In genomic region chr1:83065952-83066727, GRCh38 we compare ENCODE assay signal across 20 cellular contexts.
DNase-seq lines count a peak whose midpoint lies in the region; TF ChIP-seq lines count a peak whose summit lies in the region.
"Had no signal": no experiment of that assay in that cellular context is flagged by ENCODE, and none has a peak within 500 bp of the region (broad histone marks: within the 10 kb centered on the region; RNA-seq: fewer than 3 reads in every experiment).

No MANE protein-coding gene starts in this region.

- H3K79me1 ChIP-seq in H9 (ENCODE audit: insufficient read depth, low read depth, low read length, poor library complexity, severe bottlenecking): no peaks in the 10 kb centered on the region

- H3K27ac ChIP-seq in H9 (ENCODE audit: insufficient read length, low read depth, low read length): no peak overlapping the region
- H3K27ac ChIP-seq: A549, BLaER1 had no signal

- TF ChIP-seq CTCF in H9 (conservative IDR thresholded peaks at IDR 0.05): no peak
- TF ChIP-seq CTCF in choroid plexus epithelial cell (conservative IDR thresholded peaks at IDR 0.05; ENCODE audit: low read depth, low read length): no peak
- TF ChIP-seq CTCF in fibroblast of the aortic adventitia (IDR thresholded peaks at IDR 0.05; ENCODE audit: insufficient read depth, low read length): no peak
- TF ChIP-seq CTCF in progenitor cell of endocrine pancreas (IDR thresholded peaks at IDR 0.05; ENCODE audit: unreplicated experiment): no peak

- H3K4me2 ChIP-seq in H9 (ENCODE audit: insufficient read depth, insufficient read length, low read length): no peak overlapping the region
- H3K4me2 ChIP-seq: A549, BLaER1 had no signal

- H3K18ac ChIP-seq in H9 (ENCODE audit: insufficient read length, low read depth, low read length): no peak overlapping the region

- no peaks in the 10 kb centered on the region for H3K4me1 ChIP-seq in H9 (ENCODE audit: insufficient read depth, low read length)
- H3K4me1 ChIP-seq: A549, BLaER1 had no signal

- H3K27me3 Mint-ChIP-seq in H9 (ENCODE audit: low read depth): no peaks in the 10 kb centered on the region
- H3K27me3 Mint-ChIP-seq in progenitor cell of endocrine pancreas: no peaks in the 10 kb centered on the region
- H3K27me3 Mint-ChIP-seq: CD4-positive, alpha-beta memory T cell had no signal

- no peaks in the 10 kb centered on the region for H3K23me2 ChIP-seq in H9 (ENCODE audit: insufficient read length, low read depth, low read length, poor library complexity, severe bottlenecking)

- H2BK5ac ChIP-seq in H9 (ENCODE audit: insufficient read length, low read length): peak overlapping the region; percentile 76

- H4K91ac ChIP-seq in H9 (ENCODE audit: insufficient read length, low read depth, low read length): no peak overlapping the region

- H2BK120ac ChIP-seq in H9 (ENCODE audit: low read depth, low read length, poor library complexity, severe bottlenecking): no peak overlapping the region

- no peak overlapping the region for H2BK20ac ChIP-seq in H9 (ENCODE audit: low read depth, low read length, poor library complexity, severe bottlenecking)

- no peaks in the 10 kb centered on the region for H3K9me3 ChIP-seq in H9 (ENCODE audit: control insufficient read depth, low read depth, low read length)
- H3K9me3 ChIP-seq: A549, BLaER1 had no signal

- H3K36me3 Mint-ChIP-seq in H9 (ENCODE audit: insufficient read depth in 1 of 3, low read depth in 3 of 3) (peaks cover 0 to 6% (median 4%) of the 10 kb centered on the region in 3 experiments; a peak in 1 of 7 replicates), progenitor cell of endocrine pancreas (ENCODE audit: insufficient read depth) (no peaks in the 10 kb centered on the region)
- H3K36me3 Mint-ChIP-seq: CD4-positive, alpha-beta memory T cell had no signal

- no peak overlapping the region for H4K5ac ChIP-seq in H9 (ENCODE audit: insufficient read length, low read depth, low read length)

- H3K4me3 ChIP-seq in choroid plexus epithelial cell (ENCODE audit: low read depth, low read length): no peak overlapping the region
- no peak overlapping the region for H3K4me3 ChIP-seq in fibroblast of the aortic adventitia (ENCODE audit: low read depth, low read length)
- H3K4me3 ChIP-seq: A549, BLaER1 had no signal

- H3K4me1 Mint-ChIP-seq in H9: peaks cover 0 to 7% of the 10 kb centered on the region in 2 experiments; a peak in 2 of 4 replicates
- peaks cover 10% of the 10 kb centered on the region for H3K4me1 Mint-ChIP-seq in progenitor cell of endocrine pancreas (ENCODE audit: low read depth)

- no peak overlapping the region for H3K56ac ChIP-seq in H9 (ENCODE audit: insufficient read length, low read depth, low read length)

- no peak overlapping the region for H3T11ph ChIP-seq in H9 (ENCODE audit: low read length)

- H2AK5ac ChIP-seq in H9 (ENCODE audit: insufficient read length, low read length): no peak overlapping the region

- no peak overlapping the region for H3K9ac ChIP-seq in H9 (ENCODE audit: extremely low read depth, insufficient read length, low read length)
- H3K9ac ChIP-seq: BLaER1 had no signal

- no peak for TF ChIP-seq RAD21 in Ishikawa (IDR thresholded peaks at IDR 0.05; ENCODE audit: low read depth)

- H3K27ac Mint-ChIP-seq in H9: peak overlapping the region in 2 of 3 experiments; percentile 81 to 88; a peak in 3 of 7 replicates
- no peak overlapping the region for H3K27ac Mint-ChIP-seq in progenitor cell of endocrine pancreas

- H3K9me3 Mint-ChIP-seq in H9 (no peaks in the 10 kb centered on the region; a peak in 1 of 5 replicates), progenitor cell of endocrine pancreas (ENCODE audit: low read depth) (peaks cover 9% of the 10 kb centered on the region)

- no peak overlapping the region for H3K4me3 Mint-ChIP-seq in H9
- no peak overlapping the region for H3K4me3 Mint-ChIP-seq in progenitor cell of endocrine pancreas (ENCODE audit: low read depth)

- no peaks in the 10 kb centered on the region for H3K27me3 ChIP-seq in H9 (ENCODE audit: insufficient read depth, low read length)
- H3K27me3 ChIP-seq: BLaER1 had no signal

- no peak overlapping the region for H4K8ac ChIP-seq in H9 (replicated peaks; ENCODE audit: insufficient read length, low read depth, low read length)

- WGBS in H9 (ENCODE audit: extremely low coverage, insufficient read length, low lambda C conversion rate): no CpG with 5 or more reads among the region's 2 CpGs

- DNase-seq in H9 (peak; percentile 27), choroid plexus epithelial cell (ENCODE audit: low read depth) (peak; percentile 6), fibroblast of the aortic adventitia (ENCODE audit: low read depth) (peak; percentile 16), GM03348 (ENCODE audit: low spot score) (no peak), progenitor cell of endocrine pancreas (ENCODE audit: low spot score, unreplicated experiment) (no peak), NCI-H446 (lab: John Stamatoyannopoulos, UW) (no peak)
- no peak for DNase-seq in stimulated activated CD4-positive, alpha-beta T cell treated with anti-CD3 and anti-CD28 coated beads, Interleukin-12 subunit alpha, Interleukin-12 subunit beta, amount 100 ng/mL, for 4 hours
- DNase-seq: Calu3; CD4-positive, alpha-beta memory T cell; DMS79 treated with DMSO at 0.1 percent for 48 hours; NCI-H1092 treated with DMSO at 0.1 percent for 48 hours; NCI-H2081; NCI-H510A treated with DMSO at 0.1 percent for 48 hours; NCI-H82; PC-3; RPMI8226; SHP77 treated with DMSO at 0.1 percent for 48 hours had no signal

- H2BK15ac ChIP-seq in H9 (ENCODE audit: low read depth, low read length): no peak overlapping the region

- no peak overlapping the region for H3K23ac ChIP-seq in H9 (ENCODE audit: insufficient read length, low read depth, low read length)

- TF ChIP-seq EP300 in Ishikawa (IDR thresholded peaks at IDR 0.05; ENCODE audit: borderline replicate concordance): no peak

- no peaks in the 10 kb centered on the region for H3K79me2 ChIP-seq in H9 (ENCODE audit: insufficient read depth, low read length)

- no peaks in the 10 kb centered on the region for H4K20me1 ChIP-seq in H9 (ENCODE audit: control insufficient read depth, insufficient read depth, insufficient read length)
- H4K20me1 ChIP-seq: BLaER1 had no signal

- no peak overlapping the region for H2BK12ac ChIP-seq in H9 (ENCODE audit: insufficient read length, low read depth, low read length)

- H3K4ac ChIP-seq in H9 (ENCODE audit: low read depth, low read length): no peak overlapping the region

- H2AFZ ChIP-seq in H9 (ENCODE audit: low read length): no peak overlapping the region

- no peak overlapping the region for H3K14ac ChIP-seq in H9 (ENCODE audit: insufficient read depth, low read length)

TF ChIP-seq in Ishikawa, 13 proteins besides CTCF, POLR2A, EP300 and RAD21:
- TF ChIP-seq EGR1 (IDR thresholded peaks at IDR 0.05): no peak
- TF ChIP-seq CEBPB (IDR thresholded peaks at IDR 0.05): no peak
- no peak for TF ChIP-seq TAF1 (IDR thresholded peaks at IDR 0.05; ENCODE audit: low read depth)
- TF ChIP-seq ZBTB7A (IDR thresholded peaks at IDR 0.05; ENCODE audit: low read depth): no peak
- TF ChIP-seq CREB1 (IDR thresholded peaks at IDR 0.05; ENCODE audit: low read depth): no peak
- TF ChIP-seq TCF12 (IDR thresholded peaks at IDR 0.05; ENCODE audit: low read depth): no peak
- peak; percentile 37; the same call in 1 of the 2 replicates for TF ChIP-seq NFIC (IDR thresholded peaks at IDR 0.05)
- no peak for TF ChIP-seq TEAD4 (IDR thresholded peaks at IDR 0.05)

Comparison
In these comparisons a context has a peak if more than half of its experiments do, and no peak if none do; other contexts are left out.
1. DNase-seq: peak in H9 (single experiment), choroid plexus epithelial cell (single experiment) and fibroblast of the aortic adventitia (single experiment); none in GM03348 (single experiment), progenitor cell of endocrine pancreas (single experiment), NCI-H446 (0 of 2) and stimulated activated CD4-positive, alpha-beta T cell treated with anti-CD3 and anti-CD28 coated beads, Interleukin-12 subunit alpha, Interleukin-12 subunit beta, amount 100 ng/mL, for 4 hours (single experiment).